In genomic region chr10:81847675-81848074, GRCh38 we compare ENCODE assay signal across 15 cellular contexts. TPM values are rescaled to one million over a fixed set of nuclear protein-coding genes. Genes with fewer than 3 reads are reported as not detected.
"Had no signal": no experiment of that assay in that cellular context is flagged by ENCODE, and none has a peak within 500 bp of the region (broad histone marks: within the 10 kb centered on the region; RNA-seq: fewer than 3 reads in every experiment).

No MANE protein-coding gene starts in this region.

- H3K36me3 ChIP-seq: left ventricle myocardium inferior, sigmoid colon, stomach, upper lobe of left lung had no signal

- H3K4me3 ChIP-seq: hepatocyte, left ventricle myocardium inferior, psoas muscle, sigmoid colon, stomach, testis, upper lobe of left lung had no signal

- H3K27ac ChIP-seq: hepatocyte, left ventricle myocardium inferior, psoas muscle, sigmoid colon, stomach, testis, upper lobe of left lung, VCaP had no signal

- H3K4me2 ChIP-seq: hepatocyte had no signal

- H3K4me1 ChIP-seq: left ventricle myocardium inferior, psoas muscle, stomach, testis, upper lobe of left lung had no signal

- H3K27me3 ChIP-seq: sigmoid colon, stomach, testis, upper lobe of left lung had no signal

- H3K9me3 ChIP-seq: left ventricle myocardium inferior, psoas muscle, sigmoid colon, stomach, testis, upper lobe of left lung had no signal

- DNase-seq: activated CD4-positive, alpha-beta memory T cell treated with anti-CD3 and anti-CD28 coated beads, Interleukin-2, amount 10 ng/mL, durations not matched to agents 7 days and 5 days; activated CD4-positive, alpha-beta T cell treated with anti-CD3 and anti-CD28 coated beads for 36 hours; activated naive CD4-positive, alpha-beta T cell treated with anti-CD3 and anti-CD28 coated beads, Interleukin-2, amount 50 U/mL, for 16 hours; activated T-cell treated with anti-CD3 and anti-CD28 coated beads, Interleukin-2, amount 50 U/mL, for 24 hours; left ventricle myocardium inferior; mesenchymal stem cell; psoas muscle; sigmoid colon; stimulated activated CD4-positive, alpha-beta T cell treated with anti-CD3 and anti-CD28 coated beads, Interleukin-1b, Interleukin-23, amount 100 ng/mL, for 48 hours; stomach; testis; upper lobe of left lung had no signal

RNA-seq across cellular contexts. Expression of gene NRG3, which starts 27.3 kb away (rescaled TPM):
- polyA plus RNA-seq: keratinocyte had no signal
